8 cellular contexts compared by ENCODE assay signal in genomic region chr7:156041398-156041797, GRCh38.
"Had no signal": no experiment of that assay in that cellular context is flagged by ENCODE, and none has a peak within 500 bp of the region (broad histone marks: within the 10 kb centered on the region; RNA-seq: fewer than 3 reads in every experiment).

No MANE protein-coding gene starts in this region.

- H3K4me3 Mint-ChIP-seq: HFFc6 had no signal

- H3K27ac Mint-ChIP-seq: HFFc6 had no signal

- H3K27ac ChIP-seq: GM23248 had no signal

- ATAC-seq: HCT116, K562 had no signal

- H3K4me3 ChIP-seq: GM23248, HAP-1, K562 had no signal

- H3K4me1 ChIP-seq: HAP-1 had no signal

- DNase-seq: GM23248, GOT3, H7, HFFc6, IMR-90 had no signal

- H3K9ac ChIP-seq: GM23248 had no signal

- H3K36me3 ChIP-seq: HAP-1 had no signal

- H2AFZ ChIP-seq: GM23248 had no signal

- H3K9me3 ChIP-seq: HAP-1 had no signal
